16 cellular contexts compared by ENCODE assay signal in genomic region chr7:33578166-33578565, GRCh38.
DNase-seq lines count a peak whose midpoint lies in the region; ATAC-seq and TF ChIP-seq lines count a peak whose summit lies in the region.
"Had no signal": no experiment of that assay in that cellular context is flagged by ENCODE, and none has a peak within 500 bp of the region (broad histone marks: within the 10 kb centered on the region; RNA-seq: fewer than 3 reads in every experiment).

No MANE protein-coding gene starts in this region.

- H3K23me2 ChIP-seq in H9 (ENCODE audit: insufficient read length, low read depth, low read length, poor library complexity, severe bottlenecking), result no peaks in the 10 kb centered on the region

- no peak overlapping the region for H2BK120ac ChIP-seq in H9 (ENCODE audit: low read depth, low read length, poor library complexity, severe bottlenecking)

- H3K4me2 ChIP-seq in H9 (ENCODE audit: insufficient read depth, insufficient read length, low read length), result no peak overlapping the region
- H3K4me2 ChIP-seq: BLaER1 treated with 17β-estradiol and CSF1 and Interleukin-3, amounts not matched to agents 10 nM and 100 nM; SK-N-SH had no signal

- H3K9me3 Mint-ChIP-seq in endothelial cell (ENCODE audit: unreplicated experiment), result no peaks in the 10 kb centered on the region
- H3K9me3 Mint-ChIP-seq in H9, result peaks cover 3 to 6% of the 10 kb centered on the region in 2 experiments; a peak in 3 of 5 replicates

- DNase-seq in NCI-H226, result peak; percentile 68
- no peak for DNase-seq in endothelial cell (ENCODE audit: low spot score)
- peak; percentile 20 for DNase-seq in kidney tubule cell (ENCODE audit: low spot score)
- no peak for DNase-seq in H9
- DNase-seq in effector memory CD4-positive, alpha-beta T cell, result no peak
- no peak for DNase-seq in DMS53 treated with DMSO at 0.1 percent for 48 hours (lab: John Stamatoyannopoulos, UW; ENCODE audit: unreplicated experiment)
- DNase-seq: GOT3; Kasumi-1; NCI-H1436 treated with DMSO at 0.1 percent for 48 hours; NCI-H2081 treated with DMSO at 0.1 percent for 48 hours; NCI-H345; NK-92 treated with Interleukin-12 subunit alpha and Interleukin-12 subunit beta, amount 100 ng/mL, for 24 hours; OCI-M1; SK-N-SH had no signal

- H3K9ac ChIP-seq in H9 (ENCODE audit: extremely low read depth, insufficient read length, low read length), result no peak overlapping the region
- H3K9ac ChIP-seq: BLaER1 treated with 17β-estradiol and CSF1 and Interleukin-3, amounts not matched to agents 10 nM and 100 nM; SK-N-SH had no signal

- H3K36me3 ChIP-seq in effector memory CD4-positive, alpha-beta T cell (ENCODE audit: control insufficient read depth, insufficient read depth, low read length), result no peaks in the 10 kb centered on the region
- H3K36me3 ChIP-seq: BLaER1 treated with 17β-estradiol and CSF1 and Interleukin-3, amounts not matched to agents 10 nM and 100 nM had no signal

- H3K36me3 Mint-ChIP-seq in endothelial cell (ENCODE audit: low read depth, unreplicated experiment) (peaks cover 6% of the 10 kb centered on the region), H9 (ENCODE audit: insufficient read depth in 1 of 3, low read depth in 3 of 3) (peaks cover 0 to 5% (median 0%) of the 10 kb centered on the region in 3 experiments; a peak in 2 of 7 replicates)

- no peak overlapping the region for H3K18ac ChIP-seq in H9 (ENCODE audit: insufficient read length, low read depth, low read length)

- no CpG with 5 or more reads among the region's 1 CpG for WGBS in H9 (ENCODE audit: extremely low coverage, insufficient read length, low lambda C conversion rate)

- H3K23ac ChIP-seq in H9 (ENCODE audit: insufficient read length, low read depth, low read length), result no peak overlapping the region

- no peak for ATAC-seq in HG03521 (IDR thresholded peaks at IDR 0.05; ENCODE audit: unreplicated experiment)

- H2BK20ac ChIP-seq in H9 (ENCODE audit: low read depth, low read length, poor library complexity, severe bottlenecking), result no peak overlapping the region

- H3K27me3 Mint-ChIP-seq in endothelial cell (ENCODE audit: unreplicated experiment), result peaks cover 4% of the 10 kb centered on the region
- no peaks in the 10 kb centered on the region for H3K27me3 Mint-ChIP-seq in H9 (ENCODE audit: low read depth)

- no peaks in the 10 kb centered on the region for H3K27me3 ChIP-seq in H9 (ENCODE audit: insufficient read depth, low read length)
- no peaks in the 10 kb centered on the region for H3K27me3 ChIP-seq in effector memory CD4-positive, alpha-beta T cell (replicated peaks; ENCODE audit: control insufficient read depth, insufficient read depth, low read length, poor library complexity, severe bottlenecking)
- H3K27me3 ChIP-seq: BLaER1 treated with 17β-estradiol and CSF1 and Interleukin-3, amounts not matched to agents 10 nM and 100 nM had no signal

- H2BK15ac ChIP-seq in H9 (ENCODE audit: low read depth, low read length), result no peak overlapping the region

- no peak overlapping the region for H2AFZ ChIP-seq in H9 (ENCODE audit: low read length)

- no peaks in the 10 kb centered on the region for H3K79me2 ChIP-seq in H9 (ENCODE audit: insufficient read depth, low read length)

- H3T11ph ChIP-seq in H9 (ENCODE audit: low read length), result no peak overlapping the region

- H2BK5ac ChIP-seq in H9 (ENCODE audit: insufficient read length, low read length), result no peak overlapping the region

- H3K14ac ChIP-seq in H9 (ENCODE audit: insufficient read depth, low read length), result no peak overlapping the region

- no peaks in the 10 kb centered on the region for H3K4me1 ChIP-seq in H9 (ENCODE audit: insufficient read depth, low read length)
- H3K4me1 ChIP-seq in effector memory CD4-positive, alpha-beta T cell (ENCODE audit: control insufficient read depth, insufficient read depth, low read length, poor library complexity, severe bottlenecking), result no peaks in the 10 kb centered on the region
- H3K4me1 ChIP-seq: BLaER1 treated with 17β-estradiol and CSF1 and Interleukin-3, amounts not matched to agents 10 nM and 100 nM had no signal

- H3K27ac Mint-ChIP-seq in endothelial cell (ENCODE audit: unreplicated experiment) (peak overlapping the region; percentile 43), H9 (no peak overlapping the region)

- H2AK5ac ChIP-seq in H9 (ENCODE audit: insufficient read length, low read length), result no peak overlapping the region

- H3K4me1 Mint-ChIP-seq in endothelial cell (ENCODE audit: unreplicated experiment) (peaks cover 22% of the 10 kb centered on the region), H9 (no peaks in the 10 kb centered on the region)

- H4K20me1 ChIP-seq in H9 (ENCODE audit: control insufficient read depth, insufficient read depth, insufficient read length), result no peaks in the 10 kb centered on the region
- H4K20me1 ChIP-seq: BLaER1 treated with 17β-estradiol and CSF1 and Interleukin-3, amounts not matched to agents 10 nM and 100 nM had no signal

- no peaks in the 10 kb centered on the region for H3K79me1 ChIP-seq in H9 (ENCODE audit: insufficient read depth, low read depth, low read length, poor library complexity, severe bottlenecking)

- H3K56ac ChIP-seq in H9 (ENCODE audit: insufficient read length, low read depth, low read length), result no peak overlapping the region

- no peak overlapping the region for H3K4me3 ChIP-seq in effector memory CD4-positive, alpha-beta T cell (ENCODE audit: insufficient read depth, low read depth, low read length, poor library complexity, severe bottlenecking)
- H3K4me3 ChIP-seq: BLaER1 treated with 17β-estradiol and CSF1 and Interleukin-3, amounts not matched to agents 10 nM and 100 nM had no signal

- TF ChIP-seq CTCF in endothelial cell (IDR thresholded peaks at IDR 0.05; ENCODE audit: unreplicated experiment) (no peak), H9 (conservative IDR thresholded peaks at IDR 0.05) (no peak)

- H3K9me3 ChIP-seq in H9 (ENCODE audit: control insufficient read depth, low read depth, low read length), result no peaks in the 10 kb centered on the region
- H3K9me3 ChIP-seq in effector memory CD4-positive, alpha-beta T cell (ENCODE audit: control insufficient read depth, low read length), result no peaks in the 10 kb centered on the region
- H3K9me3 ChIP-seq: BLaER1 treated with 17β-estradiol and CSF1 and Interleukin-3, amounts not matched to agents 10 nM and 100 nM; SK-N-SH had no signal

- no peak overlapping the region for H2BK12ac ChIP-seq in H9 (ENCODE audit: insufficient read length, low read depth, low read length)

- H4K5ac ChIP-seq in H9 (ENCODE audit: insufficient read length, low read depth, low read length), result no peak overlapping the region

- no peak overlapping the region for H4K8ac ChIP-seq in H9 (replicated peaks; ENCODE audit: insufficient read length, low read depth, low read length)

- no peak overlapping the region for H3K4me3 Mint-ChIP-seq in endothelial cell (ENCODE audit: unreplicated experiment)
- no peak overlapping the region for H3K4me3 Mint-ChIP-seq in H9

- no peak overlapping the region for H4K91ac ChIP-seq in H9 (ENCODE audit: insufficient read length, low read depth, low read length)

- H3K27ac ChIP-seq in H9 (ENCODE audit: insufficient read length, low read depth, low read length), result no peak overlapping the region
- no peak overlapping the region for H3K27ac ChIP-seq in effector memory CD4-positive, alpha-beta T cell (ENCODE audit: insufficient read depth, low read length, poor library complexity, severe bottlenecking)
- H3K27ac ChIP-seq: BLaER1 treated with 17β-estradiol and CSF1 and Interleukin-3, amounts not matched to agents 10 nM and 100 nM had no signal

- H3K4ac ChIP-seq in H9 (ENCODE audit: low read depth, low read length), result no peak overlapping the region

Comparison
In these comparisons a context has a peak if more than half of its experiments do, and no peak if none do; other contexts are left out.
1. DNase-seq: peak in NCI-H226 (single experiment) and kidney tubule cell (single experiment); none in endothelial cell (single experiment), H9 (single experiment), effector memory CD4-positive, alpha-beta T cell (0 of 3) and DMS53 treated with DMSO at 0.1 percent for 48 hours (single experiment).